ENCODE assay signal across 11 cellular contexts in genomic region chr10:7492660-7493046, GRCh38.
A peak's percentile ranks its signal among the peaks of the same experiment; 100 is the strongest.
DNase-seq lines count a peak whose midpoint lies in the region; ATAC-seq lines count a peak whose summit lies in the region.
"Had no signal": no experiment of that assay in that cellular context is flagged by ENCODE, and none has a peak within 500 bp of the region (broad histone marks: within the 10 kb centered on the region; RNA-seq: fewer than 3 reads in every experiment).

No MANE protein-coding gene starts in this region.

- no peaks in the 10 kb centered on the region for H3K36me3 Mint-ChIP-seq in immature natural killer cell

- H4K91ac ChIP-seq in trophoblast cell (ENCODE audit: low read depth, low read length): no peak overlapping the region

- H3K9me3 ChIP-seq in trophoblast cell (ENCODE audit: insufficient read depth, low read depth, low read length): no peaks in the 10 kb centered on the region
- H3K9me3 ChIP-seq: right atrium auricular region had no signal

- no peak overlapping the region for H2BK120ac ChIP-seq in trophoblast cell (ENCODE audit: insufficient read depth, low read length, poor library complexity)

- no peak overlapping the region for H3K4me2 ChIP-seq in trophoblast cell (ENCODE audit: low read length)

- no peak overlapping the region for H3K4me3 ChIP-seq in trophoblast cell (ENCODE audit: low read depth, low read length)
- H3K4me3 ChIP-seq: K562, right atrium auricular region had no signal

- peak overlapping the region in 4 of 6 donors; percentile 41 to 82 (median 58) for H3K27ac Mint-ChIP-seq in immature natural killer cell
- H3K27ac Mint-ChIP-seq: H9 had no signal

- no peaks in the 10 kb centered on the region for H3K36me3 ChIP-seq in trophoblast cell (ENCODE audit: control insufficient read depth in 1 of 2, insufficient read depth in 2 of 2, low read length in 2 of 2)
- H3K36me3 ChIP-seq: right atrium auricular region had no signal

- H3K23ac ChIP-seq in trophoblast cell (ENCODE audit: low read length): no peak overlapping the region

- no peaks in the 10 kb centered on the region for H3K27me3 ChIP-seq in trophoblast cell (ENCODE audit: insufficient read depth, low read length)
- H3K27me3 ChIP-seq: right atrium auricular region had no signal

- no peak overlapping the region for H3K14ac ChIP-seq in trophoblast cell (ENCODE audit: low read length)

- H2BK5ac ChIP-seq in trophoblast cell (ENCODE audit: low read depth, low read length, poor library complexity): no peak overlapping the region

- no peak overlapping the region for H4K12ac ChIP-seq in trophoblast cell (ENCODE audit: low read depth, low read length)

- H2AFZ ChIP-seq in trophoblast cell (ENCODE audit: insufficient read depth, low read length, poor library complexity): no peak overlapping the region

- no CpG with 5 or more reads among the region's 4 CpGs for WGBS in trophoblast cell (ENCODE audit: extremely low coverage, insufficient coverage, insufficient read length)

- no peak overlapping the region for H2AK5ac ChIP-seq in trophoblast cell (ENCODE audit: low read length)

- no peak for DNase-seq in immature natural killer cell
- DNase-seq in iPS-NIHi11 (ENCODE audit: low spot score): no peak
- no peak for DNase-seq in LoVo (ENCODE audit: low spot score)
- DNase-seq in trophoblast cell: no peak
- DNase-seq: H9, SW 1271 had no signal

- H3K9ac ChIP-seq in trophoblast cell (ENCODE audit: low read length): no peak overlapping the region

- peak overlapping the region in 3 of 5 donors; percentile 9 to 78 (median 44) for H3K4me3 Mint-ChIP-seq in immature natural killer cell
- H3K4me3 Mint-ChIP-seq: H9 had no signal

- no peaks in the 10 kb centered on the region for H3K79me1 ChIP-seq in trophoblast cell (ENCODE audit: low read length)

- H3K4me1 ChIP-seq in trophoblast cell (ENCODE audit: control insufficient read depth in 1 of 2, insufficient read depth in 2 of 2, low read length in 2 of 2): no peaks in the 10 kb centered on the region
- H3K4me1 ChIP-seq: right atrium auricular region had no signal

- peaks cover 0 to 2% (median 1%) of the 10 kb centered on the region in 3 donors for H3K27me3 Mint-ChIP-seq in immature natural killer cell (ENCODE audit: low read depth in 3 of 3)

- no peak overlapping the region for H2BK12ac ChIP-seq in trophoblast cell (ENCODE audit: low read length)

- no peaks in the 10 kb centered on the region for H3K9me3 Mint-ChIP-seq in immature natural killer cell

- no peak overlapping the region for H3K27ac ChIP-seq in trophoblast cell (ENCODE audit: low read depth, low read length)
- H3K27ac ChIP-seq: right atrium auricular region had no signal

- H4K8ac ChIP-seq in trophoblast cell (ENCODE audit: low read depth, low read length): no peak overlapping the region

- H3K18ac ChIP-seq in trophoblast cell (ENCODE audit: low read length): no peak overlapping the region

- H3K4ac ChIP-seq in trophoblast cell (ENCODE audit: low read depth, low read length): no peak overlapping the region

- no peaks in the 10 kb centered on the region for H3K79me2 ChIP-seq in trophoblast cell (ENCODE audit: control insufficient read depth, insufficient read depth, low read length, poor library complexity)

- ATAC-seq in GM18867 (IDR thresholded peaks at IDR 0.05; ENCODE audit: unreplicated experiment) (peak; percentile 23), GM21381 (IDR thresholded peaks at IDR 0.05; ENCODE audit: unreplicated experiment) (peak; percentile 19), HG03196 (IDR thresholded peaks at IDR 0.05; ENCODE audit: unreplicated experiment) (peak; percentile 23)
- ATAC-seq: K562 had no signal

- H3K4me1 Mint-ChIP-seq in immature natural killer cell: peaks cover 32 to 59% of the 10 kb centered on the region in 2 donors
